In genomic region chr6:38815250-38815649, GRCh38 we compare ENCODE assay signal across 13 cellular contexts.
DNase-seq lines count a peak whose midpoint lies in the region; TF ChIP-seq lines count a peak whose summit lies in the region.
"Had no signal": no experiment of that assay in that cellular context is flagged by ENCODE, and none has a peak within 500 bp of the region (broad histone marks: within the 10 kb centered on the region; RNA-seq: fewer than 3 reads in every experiment).

No MANE protein-coding gene starts in this region.

- TF ChIP-seq CTCF in VCaP (conservative IDR thresholded peaks at IDR 0.05) = no peak

- DNase-seq in NCI-H748 (lab: John Stamatoyannopoulos, UW; ENCODE audit: unreplicated experiment) = peak; percentile 19
- no peak for DNase-seq in NCI-H748 treated with DMSO at 0.1 percent for 48 hours (lab: John Stamatoyannopoulos, UW)
- peak; percentile 19 for DNase-seq in NCI-H1105 (lab: John Stamatoyannopoulos, UW)
- DNase-seq in NCI-H2107 (lab: John Stamatoyannopoulos, UW) = no peak
- DNase-seq in NCI-H2171 treated with DMSO at 0.1 percent for 48 hours (lab: John Stamatoyannopoulos, UW) = no peak
- DNase-seq: C1 segment of cervical spinal cord; Caco-2; CD4-positive, CD25-positive, alpha-beta regulatory T cell; CD8-positive, alpha-beta T cell; DMS153; DND-41; GOT3 had no signal

- H3K27ac ChIP-seq in VCaP = peak overlapping the region; percentile 93

Comparison
In these comparisons a context has a peak if more than half of its experiments do, and no peak if none do; other contexts are left out.
1. DNase-seq: peak in NCI-H748 (single experiment) and NCI-H1105 (single experiment); none in NCI-H748 treated with DMSO at 0.1 percent for 48 hours (single experiment), NCI-H2107 (single experiment) and NCI-H2171 treated with DMSO at 0.1 percent for 48 hours (single experiment).